ENCODE assay signal across 8 cellular contexts in the genomic region with DNA sequence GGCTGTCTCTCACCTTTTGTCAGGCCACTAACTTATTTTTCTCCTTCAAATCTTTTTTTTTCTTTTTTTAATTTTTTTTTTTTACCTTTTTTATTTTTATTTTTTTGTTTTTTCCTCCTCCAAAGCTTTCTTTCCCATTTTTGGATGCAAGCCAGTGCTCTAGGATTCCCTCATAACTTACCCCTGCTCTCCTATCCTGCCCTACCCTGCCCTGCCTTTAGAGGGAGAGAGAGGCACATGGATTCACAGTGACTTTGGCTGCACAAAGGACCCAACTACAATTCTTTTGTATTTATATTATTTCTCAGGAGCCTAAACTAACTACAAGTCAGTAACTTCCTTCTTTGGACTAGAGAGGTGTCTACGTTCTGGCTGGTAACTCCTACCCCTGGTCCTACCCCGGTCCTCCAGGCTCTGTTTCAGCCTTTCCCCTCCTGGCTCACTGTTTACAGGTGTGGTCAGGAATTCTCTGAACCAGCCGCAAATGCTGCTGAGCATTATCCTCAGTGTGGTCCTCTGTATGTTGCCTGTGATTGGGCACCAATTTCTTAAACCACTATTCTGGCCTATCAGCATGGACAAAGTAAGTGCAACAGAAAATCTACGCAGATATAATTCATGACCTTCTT. TPM values are rescaled to one million over a fixed set of nuclear protein-coding genes. Genes with fewer than 3 reads are reported as not detected.
DNase-seq lines count a peak whose midpoint lies in the region; ATAC-seq and TF ChIP-seq lines count a peak whose summit lies in the region.

No MANE protein-coding gene starts in this region.

- CTCF ChIA-PET in A673 (lab: Charles Lee), result interaction anchor here (0.8 kb wide), 1 partner anchor 72 kb away, joined by 7 read pairs; no protein-coding TSS in a partner anchor
- CTCF ChIA-PET in GM10248 (lab: Yijun Ruan, JAX), result interaction anchor here (0.8 to 1.0 kb wide), 3 partner anchors 9 to 74 kb away, joined by 3 to 5 read pairs (median 4); no protein-coding TSS in a partner anchor

- POLR2A ChIA-PET in A673 (lab: Charles Lee; ENCODE audit: low non-redundant PET) (no interaction called here), GM10248 (lab: Yijun Ruan, JAX) (no interaction called here)

- DNase-seq in A673 (ENCODE audit: low spot score) (peak; percentile 73), GM10248 (ENCODE audit: extremely low spot score) (peak; percentile 36), NCI-H2196 (lab: John Stamatoyannopoulos, UW; ENCODE audit: unreplicated experiment) (peak; percentile 64), left ventricle myocardium superior (no peak), GF-D8 (lab: John Stamatoyannopoulos, UW) (no peak)
- peak; percentile 36 for DNase-seq in stimulated activated naive CD8-positive, alpha-beta T cell treated with anti-CD3 and anti-CD28 coated beads, Interleukin-15, Interleukin-2, amounts not matched to agents 100 U/mL and 50 U/mL, for 24 hours

- no peak overlapping the region for H3K4me3 ChIP-seq in A673 (ENCODE audit: low read depth, low read length, poor library complexity, severe bottlenecking)

- no peaks in the 10 kb centered on the region for H3K36me3 Mint-ChIP-seq in activated T-helper 17 cell treated with anti-CD3 and anti-CD28 coated beads, Interleukin-2, amount 50 U/mL, for 72 hours (ENCODE audit: low read depth)

- H3K9me3 ChIP-seq in A673 (ENCODE audit: low read depth, low read length, poor library complexity, severe bottlenecking), result no peaks in the 10 kb centered on the region

- no TSS peak for BruUV-seq in A673 (replicated peaks; lab: Mats Ljungman, UMichigan)

- H3K27me3 ChIP-seq in A673 (replicated peaks; ENCODE audit: insufficient read depth, low read depth, low read length, poor library complexity), result no peaks in the 10 kb centered on the region

- no peaks in the 10 kb centered on the region for H3K36me3 ChIP-seq in A673 (ENCODE audit: insufficient read depth, low read length, poor library complexity, severe bottlenecking)

- TF ChIP-seq CTCF in A673 (conservative IDR thresholded peaks at IDR 0.05; ENCODE audit: low read depth, low read length) (peak; percentile 70), GM10248 (IDR thresholded peaks at IDR 0.05; ENCODE audit: control extremely low read depth, extremely low read depth, low read depth, missing control alignments) (peak; percentile 64)

- ATAC-seq in activated T-helper 17 cell treated with anti-CD3 and anti-CD28 coated beads, Interleukin-2, amount 50 U/mL, for 72 hours (replicated peaks), result peak; percentile 55
- ATAC-seq in left ventricle myocardium superior, result peak; percentile 58
- peak; percentile 47 for ATAC-seq in stimulated activated naive CD8-positive, alpha-beta T cell treated with anti-CD3 and anti-CD28 coated beads, Interleukin-15, Interleukin-2, amounts not matched to agents 100 U/mL and 50 U/mL, for 24 hours
- no peak for ATAC-seq in GM19023 (IDR thresholded peaks at IDR 0.05; ENCODE audit: unreplicated experiment)

- no peak overlapping the region for H3K27ac Mint-ChIP-seq in activated T-helper 17 cell treated with anti-CD3 and anti-CD28 coated beads, Interleukin-2, amount 50 U/mL, for 72 hours

- no peaks in the 10 kb centered on the region for H3K9me3 Mint-ChIP-seq in activated T-helper 17 cell treated with anti-CD3 and anti-CD28 coated beads, Interleukin-2, amount 50 U/mL, for 72 hours

- H3K27me3 Mint-ChIP-seq in activated T-helper 17 cell treated with anti-CD3 and anti-CD28 coated beads, Interleukin-2, amount 50 U/mL, for 72 hours, result peaks cover 7% of the 10 kb centered on the region

- no peaks in the 10 kb centered on the region for H3K4me1 Mint-ChIP-seq in activated T-helper 17 cell treated with anti-CD3 and anti-CD28 coated beads, Interleukin-2, amount 50 U/mL, for 72 hours

- peaks cover under 1% of the 10 kb centered on the region for H3K4me1 ChIP-seq in A673 (ENCODE audit: insufficient read depth, low read length, poor library complexity, severe bottlenecking)

- H3K4me3 Mint-ChIP-seq in activated T-helper 17 cell treated with anti-CD3 and anti-CD28 coated beads, Interleukin-2, amount 50 U/mL, for 72 hours, result no peak overlapping the region

- H3K27ac ChIP-seq in A673 (ENCODE audit: low read depth, low read length, poor library complexity, severe bottlenecking), result no peak overlapping the region

- intact Hi-C loops in A673 (cut with micrococcal nuclease; ENCODE audit: unreplicated experiment) (loop anchor here (2.0 kb wide), 1 partner anchor 73 kb away; no protein-coding TSS in a partner anchor), left ventricle myocardium superior (cut with micrococcal nuclease) (no loop called here)

RNA-seq across cellular contexts. Expression of a gene that starts 8.4 kb away (rescaled TPM):
- 19.4 and 22.2 TPM in 2 replicates for total RNA-seq in A673 (2021)
- 1 to 10 TPM; 1.3 to 1.9 TPM for total RNA-seq in activated T-helper 17 cell treated with anti-CD3 and anti-CD28 coated beads, Interleukin-2, amount 50 U/mL, for 72 hours
- 30.3 TPM for total RNA-seq in left ventricle myocardium superior

Comparison
In these comparisons a context has a peak if more than half of its experiments do, and no peak if none do; other contexts are left out.
1. DNase-seq: peak in A673 (single experiment), GM10248 (single experiment), NCI-H2196 (single experiment) and stimulated activated naive CD8-positive, alpha-beta T cell treated with anti-CD3 and anti-CD28 coated beads, Interleukin-15, Interleukin-2, amounts not matched to agents 100 U/mL and 50 U/mL, for 24 hours (single experiment); none in left ventricle myocardium superior (single experiment) and GF-D8 (single experiment).